In genomic region chr2:158969717-158970521, GRCh38 we compare ENCODE assay signal across 8 cellular contexts. TPM values are rescaled to one million over a fixed set of nuclear protein-coding genes. Genes with fewer than 3 reads are reported as not detected.
DNase-seq lines count a peak whose midpoint lies in the region; ATAC-seq and TF ChIP-seq lines count a peak whose summit lies in the region.

No MANE protein-coding gene starts in this region.

- H3F3A ChIP-seq in neural progenitor cell (ENCODE audit: low read depth), result peaks cover 32% of the 10 kb centered on the region

- H3K4me3 ChIP-seq in AG04450 (ENCODE audit: low read depth, low read length) (peak overlapping the region; percentile 83), gastroesophageal sphincter (peak overlapping the region; percentile 80 to 89), neural progenitor cell (peak overlapping the region; percentile 83)

- intact Hi-C loops in activated B cell treated with CpG ODN at 0.5 μM for 24 hours (cut with micrococcal nuclease), result loop anchor here (10.0 kb wide), 1 partner anchor 745 kb away; the partner anchor contains the start of gene MARCHF7

- POLR2A ChIA-PET in AG04450 (lab: Yijun Ruan, JAX) (interaction anchor here (0.6 to 1.4 kb wide), 4 partner anchors 86 to 1059 kb away, joined by 3 to 11 read pairs (median 4); no protein-coding TSS in a partner anchor), activated B cell treated with CpG ODN at 0.5 μM for 24 hours (lab: Charles Lee) (interaction anchor here (0.5 kb wide), 1 partner anchor 795 kb away, joined by 3 read pairs; no protein-coding TSS in a partner anchor)

- TF ChIP-seq CTCF in AG04450 (IDR thresholded peaks at IDR 0.05; ENCODE audit: low read depth, low read length), result no peak
- TF ChIP-seq CTCF in activated B cell treated with CpG ODN at 0.5 μM for 24 hours (IDR thresholded peaks at IDR 0.05), result no peak
- TF ChIP-seq CTCF in gastroesophageal sphincter (IDR thresholded peaks at IDR 0.05), result peak in 1 of 4 experiments; percentile 2
- TF ChIP-seq CTCF in neural progenitor cell (IDR thresholded peaks at IDR 0.05), result no peak

- no peak overlapping the region for H3K27ac ChIP-seq in AG04450 (ENCODE audit: low read depth, low read length)
- H3K27ac ChIP-seq in gastroesophageal sphincter, result peak overlapping the region; percentile 71 to 94 (median 92)
- H3K27ac ChIP-seq in neural progenitor cell, result no peak overlapping the region

- no peak for DNase-seq in AG04450 (ENCODE audit: low read depth, low spot score)
- peak; percentile 21 for DNase-seq in H4 (ENCODE audit: low spot score)
- DNase-seq in activated B cell treated with CpG ODN at 0.5 μM for 24 hours, result no peak
- DNase-seq in neural progenitor cell (ENCODE audit: low spot score), result peak; percentile 41
- no peak for DNase-seq in GM19238 (ENCODE audit: insufficient read length, low spot score)
- no peak for DNase-seq in NK-92 treated with Interleukin-12 subunit alpha and Interleukin-12 subunit beta, amount 100 ng/mL, for 24 hours (lab: John Stamatoyannopoulos, UW)

- H3K27ac Mint-ChIP-seq in activated B cell treated with CpG ODN at 0.5 μM for 24 hours, result no peak overlapping the region
- peak overlapping the region; percentile 29 for H3K27ac Mint-ChIP-seq in neural progenitor cell

- ATAC-seq in activated B cell treated with CpG ODN at 0.5 μM for 24 hours (ENCODE audit: low read depth), result no peak
- ATAC-seq in gastroesophageal sphincter, result peak; percentile 16
- no peak for ATAC-seq in GM21515 (IDR thresholded peaks at IDR 0.05; ENCODE audit: unreplicated experiment)

- peaks cover 3% of the 10 kb centered on the region for H3K79me2 ChIP-seq in neural progenitor cell (ENCODE audit: low read depth)

- TF ChIP-seq EP300 in gastroesophageal sphincter (IDR thresholded peaks at IDR 0.05), result no peak

- no peaks in the 10 kb centered on the region for H3K27me3 ChIP-seq in AG04450 (ENCODE audit: control insufficient read depth, insufficient read depth, low read length)
- no peaks in the 10 kb centered on the region for H3K27me3 ChIP-seq in gastroesophageal sphincter
- H3K27me3 ChIP-seq in neural progenitor cell, result peaks cover 79% of the 10 kb centered on the region

- H3K9me3 Mint-ChIP-seq in activated B cell treated with CpG ODN at 0.5 μM for 24 hours (no peaks in the 10 kb centered on the region), neural progenitor cell (no peaks in the 10 kb centered on the region)

- H3K4me3 Mint-ChIP-seq in activated B cell treated with CpG ODN at 0.5 μM for 24 hours, result peak overlapping the region; percentile 70
- H3K4me3 Mint-ChIP-seq in neural progenitor cell, result peak overlapping the region; percentile 98

- H3K36me3 ChIP-seq in gastroesophageal sphincter (no peaks in the 10 kb centered on the region), neural progenitor cell (no peaks in the 10 kb centered on the region)

- peak overlapping the region; percentile 87 for H3K4me2 ChIP-seq in neural progenitor cell

- 1 to 2% methylated on average over 10 to 18 of the region's 27 CpGs for WGBS in gastroesophageal sphincter (ENCODE audit: low coverage in 1 of 2), 2 donors

- H3K27me3 Mint-ChIP-seq in activated B cell treated with CpG ODN at 0.5 μM for 24 hours, result peaks cover 57% of the 10 kb centered on the region
- H3K27me3 Mint-ChIP-seq in neural progenitor cell (ENCODE audit: insufficient read depth, low read depth), result peaks cover 4% of the 10 kb centered on the region

- peak overlapping the region; percentile 98 for H2AFZ ChIP-seq in neural progenitor cell (replicated peaks)

- peaks cover 18% of the 10 kb centered on the region for H3K4me1 Mint-ChIP-seq in activated B cell treated with CpG ODN at 0.5 μM for 24 hours
- H3K4me1 Mint-ChIP-seq in neural progenitor cell, result peaks cover 42% of the 10 kb centered on the region

- H3K36me3 Mint-ChIP-seq in activated B cell treated with CpG ODN at 0.5 μM for 24 hours (ENCODE audit: low read depth) (no peaks in the 10 kb centered on the region), neural progenitor cell (peaks cover 5% of the 10 kb centered on the region)

- H3K4me1 ChIP-seq in gastroesophageal sphincter (peaks cover 0 to 60% (median 13%) of the 10 kb centered on the region in 3 donors), neural progenitor cell (peaks cover 22% of the 10 kb centered on the region)

- peaks cover 33% of the 10 kb centered on the region for H4K20me1 ChIP-seq in neural progenitor cell (ENCODE audit: low read depth)

- H3K9me3 ChIP-seq in AG04450 (ENCODE audit: control insufficient read depth, insufficient read depth, low read length) (no peaks in the 10 kb centered on the region; the same call in 1 of the 2 replicates), gastroesophageal sphincter (no peaks in the 10 kb centered on the region), neural progenitor cell (ENCODE audit: low read depth) (no peaks in the 10 kb centered on the region)

- CTCF ChIA-PET in AG04450 (lab: Charles Lee), result interaction anchor here (0.6 to 1.7 kb wide), 2 partner anchors 20 to 149 kb away, joined by 3 to 7 read pairs; no protein-coding TSS in a partner anchor
- CTCF ChIA-PET in activated B cell treated with CpG ODN at 0.5 μM for 24 hours (lab: Charles Lee), result no interaction called here

- TF ChIP-seq POLR2A in gastroesophageal sphincter (IDR thresholded peaks at IDR 0.05), result no peak

- H3K9ac ChIP-seq in neural progenitor cell, result no peak overlapping the region

RNA-seq across cellular contexts. Expression of gene TANC1, which starts 1.5 kb away (rescaled TPM):
- polyA plus RNA-seq in AG04450 (2011; rRNA removed), result 24.9 and 28.0 TPM in 2 replicates
- 65.8 and 70.7 TPM in 2 replicates for polyA minus RNA-seq in AG04450 (2011; rRNA and poly(A)+ RNA removed)
- total RNA-seq in H4 (2014; rRNA removed; shearing (Covaris generic)), result 14.6 and 16.6 TPM in 2 replicates
- total RNA-seq in activated B cell treated with CpG ODN at 0.5 μM for 24 hours, result 0.02 TPM in 1 of 2 replicates, not detected in the other
- 10 to 100 TPM; 37.4 to 66.5 (median 46.0) TPM for total RNA-seq in gastroesophageal sphincter
- total RNA-seq in neural progenitor cell (ENCODE audit: low replicate concordance), result 7.5 and 11.9 TPM in 2 replicates

Comparison
In these comparisons a context has a peak if more than half of its experiments do, and no peak if none do; other contexts are left out.
1. DNase-seq: peak in H4 (single experiment) and neural progenitor cell (single experiment); none in AG04450 (single experiment), activated B cell treated with CpG ODN at 0.5 μM for 24 hours (single experiment), GM19238 (single experiment) and NK-92 treated with Interleukin-12 subunit alpha and Interleukin-12 subunit beta, amount 100 ng/mL, for 24 hours (single experiment).
2. H3K27ac ChIP-seq: peak in gastroesophageal sphincter (4 of 4); none in AG04450 (single experiment) and neural progenitor cell (single experiment).
3. Peak in every context shown above with its lines, with median percentiles within 50 percentile points of each other: H3K4me3 ChIP-seq.